In genomic region chr22:29740216-29740615, GRCh38 we compare ENCODE assay signal across 31 cellular contexts. TPM values are rescaled to one million over a fixed set of nuclear protein-coding genes. Genes with fewer than 3 reads are reported as not detected.
"Had no signal": no experiment of that assay in that cellular context is flagged by ENCODE, and none has a peak within 500 bp of the region (broad histone marks: within the 10 kb centered on the region; RNA-seq: fewer than 3 reads in every experiment).

No MANE protein-coding gene starts in this region.

- H3K36me3 ChIP-seq: neural progenitor cell, pancreas, prostate gland had no signal

- H3K36me3 Mint-ChIP-seq: natural killer cell had no signal

- H3K9me3 Mint-ChIP-seq: mesothelial cell of epicardium; naive B cell; natural killer cell; nephron progenitor cell; neural progenitor cell; stimulated activated naive CD8-positive, alpha-beta T cell treated with anti-CD3 and anti-CD28 coated beads, Interleukin-15, Interleukin-2, amounts not matched to agents 100 ng/mL and 50 ng/mL, for 24 hours had no signal

- H3K4me1 Mint-ChIP-seq: mesothelial cell of epicardium, naive B cell, natural killer cell, neural progenitor cell had no signal

- DNase-seq: islet precursor cell; left ventricle myocardium inferior; mesendoderm; naive B cell; natural killer cell; nephron progenitor cell; pancreas; posterior cingulate gyrus; retina; stimulated activated CD4-positive, alpha-beta T cell treated with anti-CD3 and anti-CD28 coated beads, Interleukin-12 subunit alpha, Interleukin-12 subunit beta, amount 100 ng/mL, for 4 hours; stimulated activated CD4-positive, alpha-beta T cell treated with anti-CD3 and anti-CD28 coated beads, Interleukin-15, amount 100 ng/mL, for 24 hours; stimulated activated CD4-positive, alpha-beta T cell treated with anti-CD3 and anti-CD28 coated beads, Interleukin-2, amount 100 ng/mL, for 24 hours; stimulated activated CD4-positive, alpha-beta T cell treated with anti-CD3 and anti-CD28 coated beads, Interleukin-4, amount 100 ng/mL, for 1 hour; stimulated activated naive CD4-positive, alpha-beta T cell; tibial artery; trophoblast cell; upper lobe of right lung had no signal

- H3K27me3 ChIP-seq: hepatocyte, neural progenitor cell, pancreas, suprapubic skin, tibial artery, upper lobe of right lung had no signal

- H3K27ac Mint-ChIP-seq: mesothelial cell of epicardium; naive B cell; natural killer cell; neural progenitor cell; stimulated activated naive CD8-positive, alpha-beta T cell treated with anti-CD3 and anti-CD28 coated beads, Interleukin-15, Interleukin-2, amounts not matched to agents 100 ng/mL and 50 ng/mL, for 24 hours had no signal

- H3K4me3 ChIP-seq: hepatocyte, left ventricle myocardium inferior, lung, neural progenitor cell, pancreas, prostate gland, skin epidermis, suprapubic skin, thoracic aorta, tibial artery, upper lobe of right lung had no signal

- H3K9me3 ChIP-seq: left ventricle myocardium inferior, pancreas, prostate gland, suprapubic skin, thoracic aorta, tibial artery, upper lobe of right lung had no signal

- H3K4me1 ChIP-seq: left ventricle myocardium inferior, pancreas, prostate gland, tibial artery, upper lobe of right lung had no signal

- ATAC-seq: natural killer cell, pancreas, right cardiac atrium, sciatic nerve, upper lobe of right lung had no signal

- H3K4me3 Mint-ChIP-seq: mesothelial cell of epicardium; naive B cell; natural killer cell; nephron progenitor cell; neural progenitor cell; stimulated activated naive CD8-positive, alpha-beta T cell treated with anti-CD3 and anti-CD28 coated beads, Interleukin-15, Interleukin-2, amounts not matched to agents 100 ng/mL and 50 ng/mL, for 24 hours had no signal

- H3K27me3 Mint-ChIP-seq: naive B cell; stimulated activated naive CD8-positive, alpha-beta T cell treated with anti-CD3 and anti-CD28 coated beads, Interleukin-15, Interleukin-2, amounts not matched to agents 100 ng/mL and 50 ng/mL, for 24 hours had no signal

- H3K27ac ChIP-seq: hepatocyte, left ventricle myocardium inferior, neural progenitor cell, pancreas, prostate gland, skin epidermis, suprapubic skin, thoracic aorta, tibial artery, upper lobe of right lung had no signal

RNA-seq across cellular contexts. Expression of gene CABP7, which starts 20.4 kb away (rescaled TPM):
- total RNA-seq: hepatocyte, kidney epithelial cell, left ventricle myocardium inferior, lower leg skin, mesothelial cell of epicardium, right cardiac atrium, sciatic nerve, subcutaneous adipose tissue, upper lobe of right lung had no signal
